19 cellular contexts compared by ENCODE assay signal in genomic region chr6:75946146-75946831, GRCh38.
A peak's percentile ranks its signal among the peaks of the same experiment; 100 is the strongest.
DNase-seq lines count a peak whose midpoint lies in the region; ATAC-seq and FAIRE-seq lines count a peak whose summit lies in the region.
"Had no signal": no experiment of that assay in that cellular context is flagged by ENCODE, and none has a peak within 500 bp of the region (broad histone marks: within the 10 kb centered on the region; RNA-seq: fewer than 3 reads in every experiment).

No MANE protein-coding gene starts in this region.

- no peaks in the 10 kb centered on the region for H3K36me3 ChIP-seq in BLaER1

- H4K20me1 ChIP-seq in BLaER1, result no peaks in the 10 kb centered on the region

- H3K9me3 ChIP-seq in BLaER1, result no peaks in the 10 kb centered on the region
- H3K9me3 ChIP-seq: A549 had no signal

- H3K4me2 ChIP-seq in BLaER1, result peak overlapping the region; percentile 16; the same call in 1 of the 2 replicates
- H3K4me2 ChIP-seq: A549 had no signal

- no peak overlapping the region for H3K27ac ChIP-seq in BLaER1
- H3K27ac ChIP-seq: A549, parathyroid adenoma had no signal

- no peaks in the 10 kb centered on the region for H3K27me3 ChIP-seq in BLaER1

- H3K9ac ChIP-seq in BLaER1, result no peak overlapping the region
- H3K9ac ChIP-seq: parathyroid adenoma had no signal

- H3K4me1 ChIP-seq in BLaER1, result peaks cover 6% of the 10 kb centered on the region; the same call in 1 of the 2 replicates
- H3K4me1 ChIP-seq: A549, parathyroid adenoma had no signal

- DNase-seq in GM19239 (ENCODE audit: insufficient read length, low spot score), result no peak
- DNase-seq in NCI-H146 (lab: John Stamatoyannopoulos, UW), result peak; percentile 75
- no peak for DNase-seq in nucleus accumbens (lab: John Stamatoyannopoulos, UW)
- no peak for DNase-seq in T1000 (lab: John Stamatoyannopoulos, UW)
- DNase-seq in DMS79 (lab: John Stamatoyannopoulos, UW), result no peak
- DNase-seq in stimulated activated CD4-positive, alpha-beta T cell treated with anti-CD3 and anti-CD28 coated beads, Interleukin-1b, Interleukin-23, amount 100 ng/mL, for 48 hours, result no peak
- DNase-seq: activated gamma-delta T cell; anterior cingulate cortex; CD4-positive, alpha-beta T cell; foreskin melanocyte; IMR-90; stimulated activated naive CD4-positive, alpha-beta T cell; T-helper 1 cell had no signal

- H3K4me3 ChIP-seq in BLaER1, result no peak overlapping the region
- H3K4me3 ChIP-seq: A549 had no signal

- ATAC-seq in HG02759 (IDR thresholded peaks at IDR 0.05; ENCODE audit: unreplicated experiment), result peak; percentile 69
- ATAC-seq: A549, Right ventricle myocardium inferior had no signal

- FAIRE-seq in GM19239 (lab: Jason Lieb, UNC), result peak; percentile 47
- FAIRE-seq: A549, endothelial cell of umbilical vein had no signal
